Comparison of ENCODE assay signal across 18 cellular contexts in the genomic region with DNA sequence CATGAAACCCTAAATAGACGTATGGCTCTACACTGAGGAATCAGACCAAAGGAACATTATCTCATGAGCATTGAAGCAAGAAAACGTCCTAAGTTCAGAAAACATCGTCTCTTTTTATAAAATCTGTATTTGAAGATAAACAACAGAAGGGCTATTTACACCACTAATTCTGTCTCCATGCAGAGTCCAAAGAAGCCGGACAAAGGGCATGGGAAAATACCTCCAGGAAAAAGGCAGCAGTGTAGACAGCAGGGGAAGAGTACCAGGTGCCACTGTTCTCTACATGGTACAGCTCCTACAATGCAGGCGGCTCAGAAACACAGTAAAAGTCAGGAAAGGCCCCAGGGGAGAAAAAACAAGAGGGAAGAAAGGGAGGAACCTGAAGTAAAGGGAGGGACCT.
"Had no signal": no experiment of that assay in that cellular context is flagged by ENCODE, and none has a peak within 500 bp of the region (broad histone marks: within the 10 kb centered on the region; RNA-seq: fewer than 3 reads in every experiment).

No MANE protein-coding gene starts in this region.

- H3K36me3 Mint-ChIP-seq: natural killer cell treated with Interleukin-12 subunit alpha and Interleukin-12 subunit beta and Interleukin-15 and Interleukin-18, amount 100 ng/mL, for 72 hours had no signal

- H3K27me3 Mint-ChIP-seq: type B pancreatic cell had no signal

- ATAC-seq: activated CD8-positive, alpha-beta T cell treated with anti-CD3 and anti-CD28 coated beads, Interleukin-2, amount 10 ng/mL, durations not matched to agents 7 days and 5 days; activated T-cell treated with anti-CD3 and anti-CD28 coated beads, Interleukin-2, amount 50 U/mL, for 4 hours; natural killer cell treated with Interleukin-12 subunit alpha and Interleukin-12 subunit beta and Interleukin-15 and Interleukin-18, amount 100 ng/mL, for 72 hours; psoas muscle; right cardiac atrium had no signal

- DNase-seq: activated CD4-positive, alpha-beta T cell treated with anti-CD3 and anti-CD28 coated beads, Interleukin-2, amount 10 ng/mL, durations not matched to agents 7 days and 5 days; activated CD8-positive, alpha-beta T cell treated with anti-CD3 and anti-CD28 coated beads, Interleukin-2, amount 10 ng/mL, durations not matched to agents 7 days and 5 days; activated naive CD4-positive, alpha-beta T cell treated with anti-CD3 and anti-CD28 coated beads, Interleukin-2, amount 50 U/mL, for 16 hours; activated T-cell treated with anti-CD3 and anti-CD28 coated beads, Interleukin-2, amount 50 U/mL, for 4 hours; aorta; cerebellar nuclear complex; cortex of kidney; effector CD8-positive, alpha-beta T cell; esophagus squamous epithelium; occipital lobe; psoas muscle; right cardiac atrium; stimulated activated CD4-positive, alpha-beta T cell treated with anti-CD3 and anti-CD28 coated beads, Interleukin-15, amount 100 ng/mL, for 24 hours; stimulated activated CD4-positive, alpha-beta T cell treated with anti-CD3 and anti-CD28 coated beads, Interleukin-2, amount 100 ng/mL, for 48 hours; T1000 had no signal

- H3K27ac Mint-ChIP-seq: activated CD4-positive, alpha-beta T cell treated with anti-CD3 and anti-CD28 coated beads, Interleukin-2, amount 10 ng/mL, durations not matched to agents 7 days and 5 days; activated CD8-positive, alpha-beta T cell treated with anti-CD3 and anti-CD28 coated beads, Interleukin-2, amount 10 ng/mL, durations not matched to agents 7 days and 5 days; natural killer cell treated with Interleukin-12 subunit alpha and Interleukin-12 subunit beta and Interleukin-15 and Interleukin-18, amount 100 ng/mL, for 72 hours; stimulated activated naive CD8-positive, alpha-beta T cell treated with anti-CD3 and anti-CD28 coated beads, Interleukin-15, Interleukin-2, amounts not matched to agents 100 ng/mL and 50 ng/mL, for 24 hours; type B pancreatic cell had no signal

- H3K4me3 Mint-ChIP-seq: activated CD4-positive, alpha-beta T cell treated with anti-CD3 and anti-CD28 coated beads, Interleukin-2, amount 10 ng/mL, durations not matched to agents 7 days and 5 days; activated CD8-positive, alpha-beta T cell treated with anti-CD3 and anti-CD28 coated beads, Interleukin-2, amount 10 ng/mL, durations not matched to agents 7 days and 5 days; activated T-cell treated with anti-CD3 and anti-CD28 coated beads, Interleukin-2, amount 50 U/mL, for 4 hours; natural killer cell treated with Interleukin-12 subunit alpha and Interleukin-12 subunit beta and Interleukin-15 and Interleukin-18, amount 100 ng/mL, for 72 hours; stimulated activated naive CD8-positive, alpha-beta T cell treated with anti-CD3 and anti-CD28 coated beads, Interleukin-15, Interleukin-2, amounts not matched to agents 100 ng/mL and 50 ng/mL, for 24 hours; type B pancreatic cell had no signal

- H3K4me1 Mint-ChIP-seq: activated CD4-positive, alpha-beta T cell treated with anti-CD3 and anti-CD28 coated beads, Interleukin-2, amount 10 ng/mL, durations not matched to agents 7 days and 5 days had no signal

- H3K9me3 Mint-ChIP-seq: activated CD4-positive, alpha-beta T cell treated with anti-CD3 and anti-CD28 coated beads, Interleukin-2, amount 10 ng/mL, durations not matched to agents 7 days and 5 days; activated T-cell treated with anti-CD3 and anti-CD28 coated beads, Interleukin-2, amount 50 U/mL, for 4 hours; natural killer cell treated with Interleukin-12 subunit alpha and Interleukin-12 subunit beta and Interleukin-15 and Interleukin-18, amount 100 ng/mL, for 72 hours; stimulated activated naive CD8-positive, alpha-beta T cell treated with anti-CD3 and anti-CD28 coated beads, Interleukin-15, Interleukin-2, amounts not matched to agents 100 ng/mL and 50 ng/mL, for 24 hours had no signal
